16 cellular contexts compared by ENCODE assay signal in the genomic region with DNA sequence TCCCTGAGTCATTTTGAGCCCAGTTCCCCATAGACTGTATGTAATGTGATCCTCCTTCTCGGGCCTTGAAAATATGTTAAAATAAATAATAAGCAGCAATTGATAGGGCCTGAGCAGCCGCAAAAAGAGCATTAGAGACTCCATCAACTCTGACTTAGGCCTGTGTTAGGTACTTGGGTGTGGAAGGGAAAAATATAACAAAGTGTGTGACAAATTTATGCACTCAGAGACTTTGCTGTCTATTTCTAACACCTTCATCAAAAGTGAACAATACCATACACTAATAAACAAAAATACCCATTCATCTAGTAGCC. TPM values are rescaled to one million over a fixed set of nuclear protein-coding genes. Genes with fewer than 3 reads are reported as not detected.
DNase-seq lines count a peak whose midpoint lies in the region; ATAC-seq and TF ChIP-seq lines count a peak whose summit lies in the region.
"Had no signal": no experiment of that assay in that cellular context is flagged by ENCODE, and none has a peak within 500 bp of the region (broad histone marks: within the 10 kb centered on the region; RNA-seq: fewer than 3 reads in every experiment).

No MANE protein-coding gene starts in this region.

- H3K27ac Mint-ChIP-seq in HFFc6 (no peak overlapping the region), glutamatergic neuron (ENCODE audit: unreplicated experiment) (no peak overlapping the region), WTC11 (no peak overlapping the region)
- H3K27ac Mint-ChIP-seq: CD4-positive, CD25-positive, alpha-beta regulatory T cell had no signal

- in situ Hi-C loops in Panc1 (cut with HindIII; ENCODE audit: low pct_unique_long_range_greater_than_20kb, low sequenced_read_pairs) = no loop called here

- CTCF ChIA-PET in Panc1 (lab: Charles Lee) (interaction anchor here (0.5 kb wide), 1 partner anchor 79 kb away, joined by 3 read pairs; no protein-coding TSS in a partner anchor), WTC11 (lab: Charles Lee) (interaction anchor here (0.9 to 2.5 kb wide), 9 partner anchors 9 to 320 kb away, joined by 3 to 18 read pairs (median 4); no protein-coding TSS in a partner anchor)

- POLR2A ChIA-PET in Panc1 (lab: Charles Lee) = no interaction called here
- POLR2A ChIA-PET in WTC11 (lab: Charles Lee) = no interaction called here

- peak; percentile 2 for TF ChIP-seq CTCF in HFFc6 (IDR thresholded peaks at IDR 0.05)
- TF ChIP-seq CTCF in Panc1 (IDR thresholded peaks at IDR 0.05) = no peak
- peak; percentile 27 for TF ChIP-seq CTCF in glutamatergic neuron (IDR thresholded peaks at IDR 0.05; ENCODE audit: partially characterized antibody, unreplicated experiment)
- no peak for TF ChIP-seq CTCF in GM20000 (IDR thresholded peaks at IDR 0.05; ENCODE audit: extremely low read depth, missing control alignments)
- TF ChIP-seq CTCF in WTC11 (IDR thresholded peaks at IDR 0.05) = no peak

- BruUV-seq in Panc1 (replicated peaks; lab: Mats Ljungman, UMichigan) = no TSS peak

- H3K36me3 ChIP-seq in Panc1 (ENCODE audit: control insufficient read depth, insufficient read depth, low read length) = no peaks in the 10 kb centered on the region
- H3K36me3 ChIP-seq: MG63 had no signal

- ATAC-seq in GM19395 (IDR thresholded peaks at IDR 0.05; ENCODE audit: unreplicated experiment) (peak; percentile 5), Panc1 (peak; percentile 14; the same call in 1 of the 2 replicates), GM18519 (IDR thresholded peaks at IDR 0.05; ENCODE audit: low FRiP score, unreplicated experiment) (no peak), WTC11 (no peak)

- H3K36me3 Mint-ChIP-seq in HFFc6 (ENCODE audit: low read depth) (no peaks in the 10 kb centered on the region), glutamatergic neuron (ENCODE audit: unreplicated experiment) (no peaks in the 10 kb centered on the region), WTC11 (no peaks in the 10 kb centered on the region)
- H3K36me3 Mint-ChIP-seq: CD4-positive, CD25-positive, alpha-beta regulatory T cell had no signal

- no peaks in the 10 kb centered on the region for H3K9me3 Mint-ChIP-seq in HFFc6
- no peaks in the 10 kb centered on the region for H3K9me3 Mint-ChIP-seq in glutamatergic neuron (ENCODE audit: unreplicated experiment)
- peaks cover 3% of the 10 kb centered on the region for H3K9me3 Mint-ChIP-seq in WTC11
- H3K9me3 Mint-ChIP-seq: CD4-positive, CD25-positive, alpha-beta regulatory T cell had no signal

- H3K4me1 ChIP-seq in Panc1 (ENCODE audit: control insufficient read depth, insufficient read depth, low read length) = no peaks in the 10 kb centered on the region
- H3K4me1 ChIP-seq: Caco-2 had no signal

- peaks cover 15% of the 10 kb centered on the region for H3K27me3 Mint-ChIP-seq in HFFc6 (ENCODE audit: insufficient read depth)
- H3K27me3 Mint-ChIP-seq in glutamatergic neuron (ENCODE audit: unreplicated experiment) = no peaks in the 10 kb centered on the region
- H3K27me3 Mint-ChIP-seq in WTC11 (ENCODE audit: low read depth) = peaks cover 2% of the 10 kb centered on the region
- H3K27me3 Mint-ChIP-seq: CD4-positive, CD25-positive, alpha-beta regulatory T cell had no signal

- intact Hi-C loops in Panc1 (cut with micrococcal nuclease; ENCODE audit: unreplicated experiment) = loop anchor here (5.0 kb wide), 1 partner anchor 134 kb away; no protein-coding TSS in a partner anchor

- no peak for DNase-seq in HFFc6
- DNase-seq in Panc1 (ENCODE audit: low read depth, low spot score) = no peak
- no peak for DNase-seq in glutamatergic neuron
- no peak for DNase-seq in cerebellum (ENCODE audit: low spot score)
- no peak for DNase-seq in GM20000 (ENCODE audit: low spot score)
- no peak for DNase-seq in WTC11 (ENCODE audit: low spot score)
- DNase-seq: NCI-H1048, NCI-H2171, NCI-H526 treated with DMSO at 0.1 percent for 48 hours, T-helper 9 cell had no signal

- H3K4me1 Mint-ChIP-seq in HFFc6 (ENCODE audit: low read depth) (peaks cover 9% of the 10 kb centered on the region), glutamatergic neuron (ENCODE audit: low read depth, unreplicated experiment) (no peaks in the 10 kb centered on the region), WTC11 (peaks cover 7% of the 10 kb centered on the region; the same call in 1 of the 2 replicates)
- H3K4me1 Mint-ChIP-seq: CD4-positive, CD25-positive, alpha-beta regulatory T cell had no signal

- H3K4me3 Mint-ChIP-seq in HFFc6 (no peak overlapping the region), glutamatergic neuron (ENCODE audit: unreplicated experiment) (no peak overlapping the region), WTC11 (no peak overlapping the region)
- H3K4me3 Mint-ChIP-seq: CD4-positive, CD25-positive, alpha-beta regulatory T cell had no signal

- H3K4me3 ChIP-seq in Panc1 (ENCODE audit: low read depth in 2 of 2, low read length in 2 of 2) = no peak overlapping the region
- H3K4me3 ChIP-seq: MG63 had no signal

- H3K27me3 ChIP-seq in Panc1 (ENCODE audit: control insufficient read depth, insufficient read depth, low read length) = peaks cover 4% of the 10 kb centered on the region
- H3K27me3 ChIP-seq: MG63 had no signal

- H3K9me3 ChIP-seq in Panc1 (ENCODE audit: control insufficient read depth, insufficient read depth, low read depth, low read length) = no peaks in the 10 kb centered on the region
- H3K9me3 ChIP-seq: Caco-2, MG63, SK-N-SH had no signal

- H3K27ac ChIP-seq in Panc1 (ENCODE audit: low read length) = no peak overlapping the region

TF ChIP-seq in WTC11, 78 proteins besides CTCF, POLR2A, EP300 and RAD21 (continues in another document):
- TF ChIP-seq GTF2I (CRISPR knock-in tag; conservative IDR thresholded peaks at IDR 0.05) (no peak), ATF1 (CRISPR knock-in tag; IDR thresholded peaks at IDR 0.05) (no peak)
- TF ChIP-seq, protein P1, sequence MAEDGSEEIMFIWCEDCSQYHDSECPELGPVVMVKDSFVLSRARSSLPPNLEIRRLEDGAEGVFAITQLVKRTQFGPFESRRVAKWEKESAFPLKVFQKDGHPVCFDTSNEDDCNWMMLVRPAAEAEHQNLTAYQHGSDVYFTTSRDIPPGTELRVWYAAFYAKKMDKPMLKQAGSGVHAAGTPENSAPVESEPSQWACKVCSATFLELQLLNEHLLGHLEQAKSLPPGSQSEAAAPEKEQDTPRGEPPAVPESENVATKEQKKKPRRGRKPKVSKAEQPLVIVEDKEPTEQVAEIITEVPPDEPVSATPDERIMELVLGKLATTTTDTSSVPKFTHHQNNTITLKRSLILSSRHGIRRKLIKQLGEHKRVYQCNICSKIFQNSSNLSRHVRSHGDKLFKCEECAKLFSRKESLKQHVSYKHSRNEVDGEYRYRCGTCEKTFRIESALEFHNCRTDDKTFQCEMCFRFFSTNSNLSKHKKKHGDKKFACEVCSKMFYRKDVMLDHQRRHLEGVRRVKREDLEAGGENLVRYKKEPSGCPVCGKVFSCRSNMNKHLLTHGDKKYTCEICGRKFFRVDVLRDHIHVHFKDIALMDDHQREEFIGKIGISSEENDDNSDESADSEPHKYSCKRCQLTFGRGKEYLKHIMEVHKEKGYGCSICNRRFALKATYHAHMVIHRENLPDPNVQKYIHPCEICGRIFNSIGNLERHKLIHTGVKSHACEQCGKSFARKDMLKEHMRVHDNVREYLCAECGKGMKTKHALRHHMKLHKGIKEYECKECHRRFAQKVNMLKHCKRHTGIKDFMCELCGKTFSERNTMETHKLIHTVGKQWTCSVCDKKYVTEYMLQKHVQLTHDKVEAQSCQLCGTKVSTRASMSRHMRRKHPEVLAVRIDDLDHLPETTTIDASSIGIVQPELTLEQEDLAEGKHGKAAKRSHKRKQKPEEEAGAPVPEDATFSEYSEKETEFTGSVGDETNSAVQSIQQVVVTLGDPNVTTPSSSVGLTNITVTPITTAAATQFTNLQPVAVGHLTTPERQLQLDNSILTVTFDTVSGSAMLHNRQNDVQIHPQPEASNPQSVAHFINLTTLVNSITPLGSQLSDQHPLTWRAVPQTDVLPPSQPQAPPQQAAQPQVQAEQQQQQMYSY (CRISPR knock-in tag; IDR thresholded peaks at IDR 0.05) = no peak
- TF ChIP-seq, protein P2, sequence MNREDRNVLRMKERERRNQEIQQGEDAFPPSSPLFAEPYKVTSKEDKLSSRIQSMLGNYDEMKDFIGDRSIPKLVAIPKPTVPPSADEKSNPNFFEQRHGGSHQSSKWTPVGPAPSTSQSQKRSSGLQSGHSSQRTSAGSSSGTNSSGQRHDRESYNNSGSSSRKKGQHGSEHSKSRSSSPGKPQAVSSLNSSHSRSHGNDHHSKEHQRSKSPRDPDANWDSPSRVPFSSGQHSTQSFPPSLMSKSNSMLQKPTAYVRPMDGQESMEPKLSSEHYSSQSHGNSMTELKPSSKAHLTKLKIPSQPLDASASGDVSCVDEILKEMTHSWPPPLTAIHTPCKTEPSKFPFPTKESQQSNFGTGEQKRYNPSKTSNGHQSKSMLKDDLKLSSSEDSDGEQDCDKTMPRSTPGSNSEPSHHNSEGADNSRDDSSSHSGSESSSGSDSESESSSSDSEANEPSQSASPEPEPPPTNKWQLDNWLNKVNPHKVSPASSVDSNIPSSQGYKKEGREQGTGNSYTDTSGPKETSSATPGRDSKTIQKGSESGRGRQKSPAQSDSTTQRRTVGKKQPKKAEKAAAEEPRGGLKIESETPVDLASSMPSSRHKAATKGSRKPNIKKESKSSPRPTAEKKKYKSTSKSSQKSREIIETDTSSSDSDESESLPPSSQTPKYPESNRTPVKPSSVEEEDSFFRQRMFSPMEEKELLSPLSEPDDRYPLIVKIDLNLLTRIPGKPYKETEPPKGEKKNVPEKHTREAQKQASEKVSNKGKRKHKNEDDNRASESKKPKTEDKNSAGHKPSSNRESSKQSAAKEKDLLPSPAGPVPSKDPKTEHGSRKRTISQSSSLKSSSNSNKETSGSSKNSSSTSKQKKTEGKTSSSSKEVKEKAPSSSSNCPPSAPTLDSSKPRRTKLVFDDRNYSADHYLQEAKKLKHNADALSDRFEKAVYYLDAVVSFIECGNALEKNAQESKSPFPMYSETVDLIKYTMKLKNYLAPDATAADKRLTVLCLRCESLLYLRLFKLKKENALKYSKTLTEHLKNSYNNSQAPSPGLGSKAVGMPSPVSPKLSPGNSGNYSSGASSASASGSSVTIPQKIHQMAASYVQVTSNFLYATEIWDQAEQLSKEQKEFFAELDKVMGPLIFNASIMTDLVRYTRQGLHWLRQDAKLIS (CRISPR knock-in tag; IDR thresholded peaks at IDR 0.05; ENCODE audit: borderline replicate concordance) = no peak

RNA-seq across cellular contexts. Expression of gene HABP2, which starts 31.4 kb away (rescaled TPM):
- total RNA-seq in HFFc6 (2021; fragmentation: NEBNext Ultra II Directional; extraction: Animal tissue kit (Norgen Biotek cat#: 25700)) = not detected
- total RNA-seq in Panc1 (2021; ENCODE audit: unreplicated experiment) = 0.13 TPM
- polyA plus RNA-seq in Panc1 (2012; ENCODE audit: insufficient read length) = not detected
- total RNA-seq in glutamatergic neuron (ENCODE audit: unreplicated experiment) = not detected
- not detected for total RNA-seq in cerebellum
- 0.09 to 0.18 TPM (median 0.09 TPM) in 3 replicates for total RNA-seq in WTC11 (2021)
- total RNA-seq: CD4-positive, CD25-positive, alpha-beta regulatory T cell had no signal
- polyA plus RNA-seq: CD4-positive, CD25-positive, alpha-beta regulatory T cell; SK-N-SH had no signal

Comparison
In these comparisons a context has a peak if more than half of its experiments do, and no peak if none do; other contexts are left out.
1. ATAC-seq: peak in GM19395 (single experiment) and Panc1 (single experiment); none in GM18519 (single experiment) and WTC11 (single experiment).
2. CTCF ChIP-seq: peak in HFFc6 (single experiment) and glutamatergic neuron (single experiment); none in Panc1 (single experiment), GM20000 (single experiment) and WTC11 (single experiment).